Comparison of ENCODE assay signal across 19 cellular contexts in genomic region chr7:11650030-11650429, GRCh38.
"Had no signal": no experiment of that assay in that cellular context is flagged by ENCODE, and none has a peak within 500 bp of the region (broad histone marks: within the 10 kb centered on the region; RNA-seq: fewer than 3 reads in every experiment).

No MANE protein-coding gene starts in this region.

- H3K27ac Mint-ChIP-seq: activated naive CD8-positive, alpha-beta T cell; memory B cell; nephron progenitor cell had no signal

- H3K4me3 ChIP-seq: cardiac muscle cell, colonic mucosa, heart left ventricle, sigmoid colon had no signal

- ATAC-seq: activated T-cell treated with anti-CD3 and anti-CD28 coated beads, Interleukin-2, amount 50 U/mL, for 4 hours; foreskin keratinocyte; heart left ventricle; left lobe of liver had no signal

- H3K27me3 Mint-ChIP-seq: activated naive CD8-positive, alpha-beta T cell; memory B cell had no signal

- H3K4me3 Mint-ChIP-seq: activated naive CD8-positive, alpha-beta T cell; activated T-cell treated with anti-CD3 and anti-CD28 coated beads, Interleukin-2, amount 50 U/mL, for 4 hours; memory B cell; nephron progenitor cell had no signal

- H3K9me3 Mint-ChIP-seq: activated T-cell treated with anti-CD3 and anti-CD28 coated beads, Interleukin-2, amount 50 U/mL, for 4 hours; memory B cell; nephron progenitor cell had no signal

- DNase-seq: activated CD4-positive, alpha-beta T cell treated with anti-CD3 and anti-CD28 coated beads, Interleukin-2, amount 50 U/mL, for 4 hours; activated CD4-positive, CD25-positive, alpha-beta regulatory T cell treated with anti-CD3 and anti-CD28 coated beads, Interleukin-2, amount 50 U/mL, for 72 hours; activated gamma-delta T cell; activated T-cell treated with anti-CD3 and anti-CD28 coated beads, Interleukin-2, amount 50 U/mL, for 4 hours; colonic mucosa; effector CD4-positive, alpha-beta T cell; heart left ventricle; islet precursor cell; nephron progenitor cell; sigmoid colon; stimulated activated CD4-positive, alpha-beta T cell treated with anti-CD3 and anti-CD28 coated beads, Interleukin-12 subunit alpha, Interleukin-12 subunit beta, amount 100 ng/mL, for 4 hours; stimulated activated naive CD4-positive, alpha-beta T cell; substantia nigra; trophoblast cell had no signal

- H3K4me1 Mint-ChIP-seq: memory B cell, nephron progenitor cell had no signal

- H3K36me3 Mint-ChIP-seq: activated naive CD8-positive, alpha-beta T cell; memory B cell had no signal
